In the genomic region with DNA sequence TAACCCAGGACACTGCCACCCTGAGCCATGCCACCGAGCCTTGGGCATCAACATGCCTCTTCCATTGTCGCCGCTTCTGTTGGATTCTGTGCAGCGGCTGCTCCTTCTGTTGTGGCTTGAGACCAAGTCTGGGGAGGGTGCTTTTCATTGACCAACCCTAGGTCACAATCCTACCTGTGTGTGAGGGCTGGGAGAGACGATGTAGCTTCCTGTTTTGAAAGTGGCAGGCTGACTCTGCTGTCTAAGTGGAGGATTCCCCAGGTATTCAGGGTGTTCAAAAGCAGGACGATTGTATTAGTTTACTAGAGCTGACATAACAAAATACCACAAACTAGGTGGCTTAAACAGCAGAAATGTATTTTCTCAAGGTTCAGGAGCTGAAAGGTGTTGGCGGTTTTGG, we compare ENCODE assay signal across 18 cellular contexts. TPM values are rescaled to one million over a fixed set of nuclear protein-coding genes. Genes with fewer than 3 reads are reported as not detected.
DNase-seq lines count a peak whose midpoint lies in the region; ATAC-seq and TF ChIP-seq lines count a peak whose summit lies in the region.
"Had no signal": no experiment of that assay in that cellular context is flagged by ENCODE, and none has a peak within 500 bp of the region (broad histone marks: within the 10 kb centered on the region; RNA-seq: fewer than 3 reads in every experiment).

No MANE protein-coding gene starts in this region.

- H3K36me3 Mint-ChIP-seq in activated naive CD4-positive, alpha-beta T cell treated with anti-CD3 and anti-CD28 coated beads, Interleukin-2, amount 10 ng/mL, durations not matched to agents 7 days and 5 days: peaks cover 2% of the 10 kb centered on the region
- H3K36me3 Mint-ChIP-seq in CD8-positive, alpha-beta T cell: no peaks in the 10 kb centered on the region
- no peaks in the 10 kb centered on the region for H3K36me3 Mint-ChIP-seq in activated T-helper 1 cell treated with anti-CD3 and anti-CD28 coated beads, Interleukin-12 subunit alpha, Interleukin-12 subunit beta, Interleukin-2, Interleukin-4 antibody, amounts not matched to agents 30 ng/mL and 10 ng/mL and 1 ng/mL, durations not matched to agents 14 hours and 24 hours and 36 hours (ENCODE audit: low read depth)
- H3K36me3 Mint-ChIP-seq in naive thymus-derived CD8-positive, alpha-beta T cell: no peaks in the 10 kb centered on the region
- H3K36me3 Mint-ChIP-seq in osteocyte (ENCODE audit: unreplicated experiment): no peaks in the 10 kb centered on the region
- H3K36me3 Mint-ChIP-seq: IgD-negative memory B cell had no signal

- CTCF ChIA-PET in activated naive CD4-positive, alpha-beta T cell treated with anti-CD3 and anti-CD28 coated beads, Interleukin-2, amount 10 ng/mL, durations not matched to agents 7 days and 5 days (lab: Charles Lee): interaction anchor here (1.3 kb wide), 1 partner anchor 185 kb away, joined by 5 read pairs; a partner anchor contains a TSS
- CTCF ChIA-PET in CD8-positive, alpha-beta T cell (lab: Charles Lee): no interaction called here

- H3K4me3 ChIP-seq in CD8-positive, alpha-beta T cell (ENCODE audit: low read depth, low read length): no peak overlapping the region
- H3K4me3 ChIP-seq: BLaER1 treated with 17β-estradiol and CSF1 and Interleukin-3, amounts not matched to agents 10 nM and 100 nM; GM23338 had no signal

- H3K27ac ChIP-seq in CD8-positive, alpha-beta T cell (ENCODE audit: low read depth, low read length): no peak overlapping the region
- H3K27ac ChIP-seq: BLaER1 treated with 17β-estradiol and CSF1 and Interleukin-3, amounts not matched to agents 10 nM and 100 nM had no signal

- peaks cover 20% of the 10 kb centered on the region for H3K4me1 ChIP-seq in CD8-positive, alpha-beta T cell (ENCODE audit: insufficient read depth, low read length)

- H3K9me3 ChIP-seq in CD8-positive, alpha-beta T cell (ENCODE audit: low read length): no peaks in the 10 kb centered on the region
- H3K9me3 ChIP-seq: BLaER1 treated with 17β-estradiol and CSF1 and Interleukin-3, amounts not matched to agents 10 nM and 100 nM had no signal

- no peaks in the 10 kb centered on the region for H3K36me3 ChIP-seq in CD8-positive, alpha-beta T cell (ENCODE audit: insufficient read depth, low read length)
- H3K36me3 ChIP-seq: BLaER1 treated with 17β-estradiol and CSF1 and Interleukin-3, amounts not matched to agents 10 nM and 100 nM had no signal

- peaks cover 25% of the 10 kb centered on the region for H3K4me1 Mint-ChIP-seq in activated naive CD4-positive, alpha-beta T cell treated with anti-CD3 and anti-CD28 coated beads, Interleukin-2, amount 10 ng/mL, durations not matched to agents 7 days and 5 days
- peaks cover 23% of the 10 kb centered on the region for H3K4me1 Mint-ChIP-seq in CD8-positive, alpha-beta T cell (ENCODE audit: low read depth)
- H3K4me1 Mint-ChIP-seq in activated T-helper 1 cell treated with anti-CD3 and anti-CD28 coated beads, Interleukin-12 subunit alpha, Interleukin-12 subunit beta, Interleukin-2, Interleukin-4 antibody, amounts not matched to agents 30 ng/mL and 10 ng/mL and 1 ng/mL, durations not matched to agents 14 hours and 24 hours and 36 hours (ENCODE audit: low read depth): peaks cover 21% of the 10 kb centered on the region
- H3K4me1 Mint-ChIP-seq in naive thymus-derived CD8-positive, alpha-beta T cell: peaks cover 11 to 25% (median 20%) of the 10 kb centered on the region in 4 donors
- H3K4me1 Mint-ChIP-seq in osteocyte (ENCODE audit: unreplicated experiment): peaks cover 4% of the 10 kb centered on the region

- peak overlapping the region; percentile 37 for H3K27ac Mint-ChIP-seq in activated naive CD4-positive, alpha-beta T cell treated with anti-CD3 and anti-CD28 coated beads, Interleukin-2, amount 10 ng/mL, durations not matched to agents 7 days and 5 days
- H3K27ac Mint-ChIP-seq in CD8-positive, alpha-beta T cell: peak overlapping the region; percentile 37
- no peak overlapping the region for H3K27ac Mint-ChIP-seq in activated T-helper 1 cell treated with anti-CD3 and anti-CD28 coated beads, Interleukin-12 subunit alpha, Interleukin-12 subunit beta, Interleukin-2, Interleukin-4 antibody, amounts not matched to agents 30 ng/mL and 10 ng/mL and 1 ng/mL, durations not matched to agents 14 hours and 24 hours and 36 hours
- peak overlapping the region in 7 of 10 donors; percentile 43 to 87 (median 56) for H3K27ac Mint-ChIP-seq in naive thymus-derived CD8-positive, alpha-beta T cell
- no peak overlapping the region for H3K27ac Mint-ChIP-seq in osteocyte (ENCODE audit: unreplicated experiment)
- H3K27ac Mint-ChIP-seq: B cell, GM23338, HFFc6, IgD-negative memory B cell had no signal

- no peak for DNase-seq in activated naive CD4-positive, alpha-beta T cell treated with anti-CD3 and anti-CD28 coated beads, Interleukin-2, amount 10 ng/mL, durations not matched to agents 7 days and 5 days
- no peak for DNase-seq in activated naive CD4-positive, alpha-beta T cell treated with Interleukin-2 at 50 U/mL for 16 hours
- no peak for DNase-seq in CD8-positive, alpha-beta T cell
- no peak for DNase-seq in activated T-helper 1 cell treated with anti-CD3 and anti-CD28 coated beads, Interleukin-12 subunit alpha, Interleukin-12 subunit beta, Interleukin-2, Interleukin-4 antibody, amounts not matched to agents 30 ng/mL and 10 ng/mL and 1 ng/mL, durations not matched to agents 14 hours and 24 hours and 36 hours (ENCODE audit: low spot score)
- no peak for DNase-seq in naive thymus-derived CD8-positive, alpha-beta T cell
- no peak for DNase-seq in osteocyte (ENCODE audit: extremely low spot score, unreplicated experiment)
- DNase-seq: DMS153, DMS79, GDM1, H7, HFFc6 had no signal

- peaks cover 11% of the 10 kb centered on the region for H3K27me3 Mint-ChIP-seq in activated naive CD4-positive, alpha-beta T cell treated with anti-CD3 and anti-CD28 coated beads, Interleukin-2, amount 10 ng/mL, durations not matched to agents 7 days and 5 days
- no peaks in the 10 kb centered on the region for H3K27me3 Mint-ChIP-seq in CD8-positive, alpha-beta T cell (ENCODE audit: low read depth)
- H3K27me3 Mint-ChIP-seq in activated T-helper 1 cell treated with anti-CD3 and anti-CD28 coated beads, Interleukin-12 subunit alpha, Interleukin-12 subunit beta, Interleukin-2, Interleukin-4 antibody, amounts not matched to agents 30 ng/mL and 10 ng/mL and 1 ng/mL, durations not matched to agents 14 hours and 24 hours and 36 hours (ENCODE audit: insufficient read depth): peaks cover 6% of the 10 kb centered on the region
- no peaks in the 10 kb centered on the region for H3K27me3 Mint-ChIP-seq in naive thymus-derived CD8-positive, alpha-beta T cell
- no peaks in the 10 kb centered on the region for H3K27me3 Mint-ChIP-seq in osteocyte (ENCODE audit: unreplicated experiment)
- H3K27me3 Mint-ChIP-seq: B cell, IgD-negative memory B cell had no signal

- intact Hi-C loops in CD8-positive, alpha-beta T cell (cut with DNase I, micrococcal nuclease): no loop called here
- intact Hi-C loops in activated T-helper 1 cell treated with anti-CD3 and anti-CD28 coated beads, Interleukin-12 subunit alpha, Interleukin-12 subunit beta, Interleukin-2, Interleukin-4 antibody, amounts not matched to agents 30 ng/mL and 10 ng/mL and 1 ng/mL, durations not matched to agents 14 hours and 24 hours and 36 hours (cut with micrococcal nuclease): loop anchor here (5.0 kb wide), 1 partner anchor 183 kb away; a partner anchor contains a TSS

- no peak for TF ChIP-seq CTCF in CD8-positive, alpha-beta T cell (IDR thresholded peaks at IDR 0.05)
- no peak for TF ChIP-seq CTCF in osteocyte (IDR thresholded peaks at IDR 0.05)

- POLR2A ChIA-PET in CD8-positive, alpha-beta T cell (lab: Charles Lee): interaction anchor here (0.6 to 1.2 kb wide), 2 partner anchors 13 to 22 kb away, joined by 3 to 6 read pairs; a partner anchor contains a TSS
- POLR2A ChIA-PET in naive thymus-derived CD8-positive, alpha-beta T cell (lab: Charles Lee): interaction anchor here (0.6 to 1.0 kb wide), 3 partner anchors 12 to 1124 kb away, joined by 3 to 5 read pairs (median 4); a partner anchor contains a TSS

- H3K9me3 Mint-ChIP-seq in activated naive CD4-positive, alpha-beta T cell treated with anti-CD3 and anti-CD28 coated beads, Interleukin-2, amount 10 ng/mL, durations not matched to agents 7 days and 5 days: peaks cover 4% of the 10 kb centered on the region
- H3K9me3 Mint-ChIP-seq in CD8-positive, alpha-beta T cell: peaks cover 2% of the 10 kb centered on the region
- no peaks in the 10 kb centered on the region for H3K9me3 Mint-ChIP-seq in activated T-helper 1 cell treated with anti-CD3 and anti-CD28 coated beads, Interleukin-12 subunit alpha, Interleukin-12 subunit beta, Interleukin-2, Interleukin-4 antibody, amounts not matched to agents 30 ng/mL and 10 ng/mL and 1 ng/mL, durations not matched to agents 14 hours and 24 hours and 36 hours
- H3K9me3 Mint-ChIP-seq in naive thymus-derived CD8-positive, alpha-beta T cell: peaks cover 0 to 5% (median 0%) of the 10 kb centered on the region in 9 donors
- H3K9me3 Mint-ChIP-seq in osteocyte (ENCODE audit: unreplicated experiment): peaks cover 6% of the 10 kb centered on the region
- H3K9me3 Mint-ChIP-seq: GM23338, HFFc6 had no signal

- no peak overlapping the region for H3K4me3 Mint-ChIP-seq in activated naive CD4-positive, alpha-beta T cell treated with anti-CD3 and anti-CD28 coated beads, Interleukin-2, amount 10 ng/mL, durations not matched to agents 7 days and 5 days
- no peak overlapping the region for H3K4me3 Mint-ChIP-seq in CD8-positive, alpha-beta T cell
- peak overlapping the region; percentile 11 for H3K4me3 Mint-ChIP-seq in activated T-helper 1 cell treated with anti-CD3 and anti-CD28 coated beads, Interleukin-12 subunit alpha, Interleukin-12 subunit beta, Interleukin-2, Interleukin-4 antibody, amounts not matched to agents 30 ng/mL and 10 ng/mL and 1 ng/mL, durations not matched to agents 14 hours and 24 hours and 36 hours
- H3K4me3 Mint-ChIP-seq in naive thymus-derived CD8-positive, alpha-beta T cell: peak overlapping the region in 3 of 10 donors; percentile 14 to 43 (median 21)
- no peak overlapping the region for H3K4me3 Mint-ChIP-seq in osteocyte (ENCODE audit: unreplicated experiment)
- H3K4me3 Mint-ChIP-seq: B cell, GM23338, HFFc6, IgD-negative memory B cell had no signal

- ATAC-seq in CD8-positive, alpha-beta T cell: no peak
- ATAC-seq in naive thymus-derived CD8-positive, alpha-beta T cell: peak; percentile 35 to 53
- no peak for ATAC-seq in HG03565 (IDR thresholded peaks at IDR 0.05; ENCODE audit: unreplicated experiment)
- ATAC-seq: GM23338, HCT116, HepG2 had no signal

- no peaks in the 10 kb centered on the region for H3K27me3 ChIP-seq in CD8-positive, alpha-beta T cell (ENCODE audit: insufficient read depth, low read length)
- H3K27me3 ChIP-seq: BLaER1 treated with 17β-estradiol and CSF1 and Interleukin-3, amounts not matched to agents 10 nM and 100 nM had no signal

RNA-seq across cellular contexts. Expression of a gene that starts 13.0 kb away (rescaled TPM):
- 10 to 100 TPM; 38.9 to 41.1 TPM for total RNA-seq in CD8-positive, alpha-beta T cell
- 38.2 and 46.3 TPM in 2 replicates for total RNA-seq in activated T-helper 1 cell treated with anti-CD3 and anti-CD28 coated beads, Interleukin-12 subunit alpha, Interleukin-12 subunit beta, Interleukin-2, Interleukin-4 antibody, amounts not matched to agents 30 ng/mL and 10 ng/mL and 1 ng/mL, durations not matched to agents 14 hours and 24 hours and 36 hours
- total RNA-seq in naive thymus-derived CD8-positive, alpha-beta T cell: 10 to 100 TPM; 78.7 to 81.0 TPM
- polyA plus RNA-seq in naive thymus-derived CD8-positive, alpha-beta T cell: 10 to 100 TPM; 36.7 to 49.6 (median 49.5) TPM
- 51.0 and 55.1 TPM in 2 replicates for total RNA-seq in osteocyte

Comparison
In these comparisons a context has a peak if more than half of its experiments do, and no peak if none do; other contexts are left out.
1. H3K27ac Mint-ChIP-seq: peak in activated naive CD4-positive, alpha-beta T cell treated with anti-CD3 and anti-CD28 coated beads, Interleukin-2, amount 10 ng/mL, durations not matched to agents 7 days and 5 days (single experiment), CD8-positive, alpha-beta T cell (single experiment) and naive thymus-derived CD8-positive, alpha-beta T cell (7 of 10); none in activated T-helper 1 cell treated with anti-CD3 and anti-CD28 coated beads, Interleukin-12 subunit alpha, Interleukin-12 subunit beta, Interleukin-2, Interleukin-4 antibody, amounts not matched to agents 30 ng/mL and 10 ng/mL and 1 ng/mL, durations not matched to agents 14 hours and 24 hours and 36 hours (single experiment) and osteocyte (single experiment).
2. ATAC-seq: peak in naive thymus-derived CD8-positive, alpha-beta T cell (2 of 2); none in CD8-positive, alpha-beta T cell (single experiment) and HG03565 (single experiment).